ENCODE assay signal across 1 cellular context in genomic region chr3:51343918-51344687, GRCh38.
TF ChIP-seq lines count a peak whose summit lies in the region.

No MANE protein-coding gene starts in this region.

TF ChIP-seq in HCT116, 20 proteins besides CTCF, POLR2A, EP300 and RAD21 (continued from another document):
- TF ChIP-seq, protein P1, sequence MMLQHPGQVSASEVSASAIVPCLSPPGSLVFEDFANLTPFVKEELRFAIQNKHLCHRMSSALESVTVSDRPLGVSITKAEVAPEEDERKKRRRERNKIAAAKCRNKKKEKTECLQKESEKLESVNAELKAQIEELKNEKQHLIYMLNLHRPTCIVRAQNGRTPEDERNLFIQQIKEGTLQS (IDR thresholded peaks at IDR 0.05): no peak
- peak; percentile 78 for TF ChIP-seq CEBPB (IDR thresholded peaks at IDR 0.05; ENCODE audit: low read depth)
- TF ChIP-seq FOSL1 (IDR thresholded peaks at IDR 0.05; ENCODE audit: low read depth): peak; percentile 51; the same call in 1 of the 2 replicates
- no peak for TF ChIP-seq EZH2 (IDR thresholded peaks at IDR 0.05)
- no peak for TF ChIP-seq ZNF274 (IDR thresholded peaks at IDR 0.05; ENCODE audit: low read depth, low read length)
- no peak for TF ChIP-seq ZFX (IDR thresholded peaks at IDR 0.05)
- peak; percentile 69 for TF ChIP-seq MAX (IDR thresholded peaks at IDR 0.05)
- TF ChIP-seq JUND (IDR thresholded peaks at IDR 0.05): peak; percentile 63; the same call in 1 of the 2 replicates
- no peak for TF ChIP-seq EZH2phosphoT487 (IDR thresholded peaks at IDR 0.05; ENCODE audit: borderline replicate concordance)
- TF ChIP-seq ELF1 (IDR thresholded peaks at IDR 0.05; ENCODE audit: borderline replicate concordance, low read depth): no peak
- peak; percentile 57; the same call in 1 of the 2 replicates for TF ChIP-seq EGR1 (IDR thresholded peaks at IDR 0.05; ENCODE audit: low read depth)
- TF ChIP-seq SIN3A (IDR thresholded peaks at IDR 0.05; ENCODE audit: low read depth): no peak
- TF ChIP-seq, protein P2, sequence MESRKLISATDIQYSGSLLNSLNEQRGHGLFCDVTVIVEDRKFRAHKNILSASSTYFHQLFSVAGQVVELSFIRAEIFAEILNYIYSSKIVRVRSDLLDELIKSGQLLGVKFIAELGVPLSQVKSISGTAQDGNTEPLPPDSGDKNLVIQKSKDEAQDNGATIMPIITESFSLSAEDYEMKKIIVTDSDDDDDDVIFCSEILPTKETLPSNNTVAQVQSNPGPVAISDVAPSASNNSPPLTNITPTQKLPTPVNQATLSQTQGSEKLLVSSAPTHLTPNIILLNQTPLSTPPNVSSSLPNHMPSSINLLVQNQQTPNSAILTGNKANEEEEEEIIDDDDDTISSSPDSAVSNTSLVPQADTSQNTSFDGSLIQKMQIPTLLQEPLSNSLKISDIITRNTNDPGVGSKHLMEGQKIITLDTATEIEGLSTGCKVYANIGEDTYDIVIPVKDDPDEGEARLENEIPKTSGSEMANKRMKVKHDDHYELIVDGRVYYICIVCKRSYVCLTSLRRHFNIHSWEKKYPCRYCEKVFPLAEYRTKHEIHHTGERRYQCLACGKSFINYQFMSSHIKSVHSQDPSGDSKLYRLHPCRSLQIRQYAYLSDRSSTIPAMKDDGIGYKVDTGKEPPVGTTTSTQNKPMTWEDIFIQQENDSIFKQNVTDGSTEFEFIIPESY (IDR thresholded peaks at IDR 0.05; ENCODE audit: extremely low read depth, insufficient replicate concordance, low read length): no peak
- TF ChIP-seq CBX3 (IDR thresholded peaks at IDR 0.05; ENCODE audit: low read depth): peak; percentile 78
- no peak for TF ChIP-seq SRF (IDR thresholded peaks at IDR 0.05; ENCODE audit: low read depth)
- no peak for TF ChIP-seq POLR2AphosphoS5 (IDR thresholded peaks at IDR 0.05; ENCODE audit: low read depth, low read length)
TF ChIP-seq in HCT116: peak in this region for 7.
